ENCODE assay signal across 1 cellular context in the genomic region with DNA sequence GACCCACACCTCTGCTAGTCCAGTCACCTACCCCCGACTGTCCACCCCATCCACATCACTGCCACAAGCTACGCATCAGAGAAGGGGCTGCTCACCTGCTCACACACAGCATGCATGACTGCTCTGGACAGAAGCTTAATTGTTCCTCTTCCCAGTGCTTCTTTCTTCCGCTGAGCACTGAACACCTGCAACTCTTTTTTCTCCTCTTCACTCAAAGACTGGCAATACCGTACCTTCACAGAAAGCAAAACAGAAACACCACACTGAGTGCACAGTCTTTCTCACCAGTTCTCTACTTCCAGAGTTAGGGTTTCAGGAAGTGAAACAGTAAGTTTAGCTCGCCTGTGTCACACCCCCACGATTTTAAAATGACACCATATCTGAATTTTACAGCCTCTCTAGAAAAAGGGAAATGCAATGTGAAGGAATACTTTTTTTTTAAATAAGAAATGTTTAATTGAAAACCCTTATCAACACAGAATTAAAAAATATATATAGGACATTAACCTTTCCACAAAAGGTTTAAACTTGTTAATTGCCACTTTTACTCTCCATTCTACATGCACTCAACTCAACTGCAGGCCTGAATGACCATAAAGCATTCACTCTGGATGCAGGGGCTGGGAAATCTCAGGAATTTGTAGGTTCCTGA.
TF ChIP-seq lines count a peak whose summit lies in the region.

No MANE protein-coding gene starts in this region.

TF ChIP-seq in GM12878, 131 proteins besides CTCF, POLR2A, EP300 and RAD21 (continued from another document and continues in another):
- TF ChIP-seq NKRF (conservative IDR thresholded peaks at IDR 0.05) (no peak), BRCA1 (IDR thresholded peaks at IDR 0.05; ENCODE audit: low read depth, low read length) (no peak), TCF7 (IDR thresholded peaks at IDR 0.05; ENCODE audit: borderline replicate concordance) (no peak), E4F1 (IDR thresholded peaks at IDR 0.05; ENCODE audit: borderline replicate concordance, partially characterized antibody) (no peak), SMAD5 (IDR thresholded peaks at IDR 0.05; ENCODE audit: low read depth) (no peak), WRNIP1 (IDR thresholded peaks at IDR 0.05; ENCODE audit: borderline replicate concordance, low read depth, low read length) (no peak), JUND (IDR thresholded peaks at IDR 0.05; ENCODE audit: low read depth, low read length) (no peak), CHD4 (IDR thresholded peaks at IDR 0.05) (no peak), MXI1 (IDR thresholded peaks at IDR 0.05; ENCODE audit: low read depth, low read length) (peak; percentile 66), ZNF217 (IDR thresholded peaks at IDR 0.05) (0 out of 2 replicates have a peak, but pooled peaks have one; percentile 19), PRDM15 (CRISPR knock-in tag; IDR thresholded peaks at IDR 0.05) (no peak), BCLAF1 (IDR thresholded peaks at IDR 0.05) (no peak), RFX5 (IDR thresholded peaks at IDR 0.05; ENCODE audit: low read depth, low read length) (no peak), ESRRA (IDR thresholded peaks at IDR 0.05; ENCODE audit: low read length) (no peak), ZBED1 (IDR thresholded peaks at IDR 0.05; ENCODE audit: borderline replicate concordance) (0 out of 2 replicates have a peak, but pooled peaks have one; percentile 62), PML (IDR thresholded peaks at IDR 0.05; ENCODE audit: low read length) (0 out of 2 replicates have a peak, but pooled peaks have one; percentile 39), HDGF (IDR thresholded peaks at IDR 0.05) (peak; percentile 82; the same call in 1 of the 2 replicates), NFYA (IDR thresholded peaks at IDR 0.05; ENCODE audit: borderline replicate concordance, low read depth, low read length) (no peak), SUPT20H (IDR thresholded peaks at IDR 0.05; ENCODE audit: borderline replicate concordance, control insufficient read depth, low read depth, low read length) (no peak), POU2F2 (IDR thresholded peaks at IDR 0.05; ENCODE audit: borderline replicate concordance, low read depth, low read length) (0 out of 3 replicates have a peak, but pooled peaks have one; percentile 16), BMI1 (IDR thresholded peaks at IDR 0.05; ENCODE audit: borderline replicate concordance) (no peak)
- TF ChIP-seq, protein P1, sequence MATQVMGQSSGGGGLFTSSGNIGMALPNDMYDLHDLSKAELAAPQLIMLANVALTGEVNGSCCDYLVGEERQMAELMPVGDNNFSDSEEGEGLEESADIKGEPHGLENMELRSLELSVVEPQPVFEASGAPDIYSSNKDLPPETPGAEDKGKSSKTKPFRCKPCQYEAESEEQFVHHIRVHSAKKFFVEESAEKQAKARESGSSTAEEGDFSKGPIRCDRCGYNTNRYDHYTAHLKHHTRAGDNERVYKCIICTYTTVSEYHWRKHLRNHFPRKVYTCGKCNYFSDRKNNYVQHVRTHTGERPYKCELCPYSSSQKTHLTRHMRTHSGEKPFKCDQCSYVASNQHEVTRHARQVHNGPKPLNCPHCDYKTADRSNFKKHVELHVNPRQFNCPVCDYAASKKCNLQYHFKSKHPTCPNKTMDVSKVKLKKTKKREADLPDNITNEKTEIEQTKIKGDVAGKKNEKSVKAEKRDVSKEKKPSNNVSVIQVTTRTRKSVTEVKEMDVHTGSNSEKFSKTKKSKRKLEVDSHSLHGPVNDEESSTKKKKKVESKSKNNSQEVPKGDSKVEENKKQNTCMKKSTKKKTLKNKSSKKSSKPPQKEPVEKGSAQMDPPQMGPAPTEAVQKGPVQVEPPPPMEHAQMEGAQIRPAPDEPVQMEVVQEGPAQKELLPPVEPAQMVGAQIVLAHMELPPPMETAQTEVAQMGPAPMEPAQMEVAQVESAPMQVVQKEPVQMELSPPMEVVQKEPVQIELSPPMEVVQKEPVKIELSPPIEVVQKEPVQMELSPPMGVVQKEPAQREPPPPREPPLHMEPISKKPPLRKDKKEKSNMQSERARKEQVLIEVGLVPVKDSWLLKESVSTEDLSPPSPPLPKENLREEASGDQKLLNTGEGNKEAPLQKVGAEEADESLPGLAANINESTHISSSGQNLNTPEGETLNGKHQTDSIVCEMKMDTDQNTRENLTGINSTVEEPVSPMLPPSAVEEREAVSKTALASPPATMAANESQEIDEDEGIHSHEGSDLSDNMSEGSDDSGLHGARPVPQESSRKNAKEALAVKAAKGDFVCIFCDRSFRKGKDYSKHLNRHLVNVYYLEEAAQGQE (IDR thresholded peaks at IDR 0.05; ENCODE audit: low read depth, low read length): no peak
- TF ChIP-seq, protein P2, sequence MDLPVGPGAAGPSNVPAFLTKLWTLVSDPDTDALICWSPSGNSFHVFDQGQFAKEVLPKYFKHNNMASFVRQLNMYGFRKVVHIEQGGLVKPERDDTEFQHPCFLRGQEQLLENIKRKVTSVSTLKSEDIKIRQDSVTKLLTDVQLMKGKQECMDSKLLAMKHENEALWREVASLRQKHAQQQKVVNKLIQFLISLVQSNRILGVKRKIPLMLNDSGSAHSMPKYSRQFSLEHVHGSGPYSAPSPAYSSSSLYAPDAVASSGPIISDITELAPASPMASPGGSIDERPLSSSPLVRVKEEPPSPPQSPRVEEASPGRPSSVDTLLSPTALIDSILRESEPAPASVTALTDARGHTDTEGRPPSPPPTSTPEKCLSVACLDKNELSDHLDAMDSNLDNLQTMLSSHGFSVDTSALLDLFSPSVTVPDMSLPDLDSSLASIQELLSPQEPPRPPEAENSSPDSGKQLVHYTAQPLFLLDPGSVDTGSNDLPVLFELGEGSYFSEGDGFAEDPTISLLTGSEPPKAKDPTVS (IDR thresholded peaks at IDR 0.05; ENCODE audit: low read depth, low read length): no peak
- TF ChIP-seq, protein P3, sequence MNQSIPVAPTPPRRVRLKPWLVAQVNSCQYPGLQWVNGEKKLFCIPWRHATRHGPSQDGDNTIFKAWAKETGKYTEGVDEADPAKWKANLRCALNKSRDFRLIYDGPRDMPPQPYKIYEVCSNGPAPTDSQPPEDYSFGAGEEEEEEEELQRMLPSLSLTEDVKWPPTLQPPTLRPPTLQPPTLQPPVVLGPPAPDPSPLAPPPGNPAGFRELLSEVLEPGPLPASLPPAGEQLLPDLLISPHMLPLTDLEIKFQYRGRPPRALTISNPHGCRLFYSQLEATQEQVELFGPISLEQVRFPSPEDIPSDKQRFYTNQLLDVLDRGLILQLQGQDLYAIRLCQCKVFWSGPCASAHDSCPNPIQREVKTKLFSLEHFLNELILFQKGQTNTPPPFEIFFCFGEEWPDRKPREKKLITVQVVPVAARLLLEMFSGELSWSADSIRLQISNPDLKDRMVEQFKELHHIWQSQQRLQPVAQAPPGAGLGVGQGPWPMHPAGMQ (IDR thresholded peaks at IDR 0.05; ENCODE audit: borderline replicate concordance): no peak
- TF ChIP-seq, protein P4, sequence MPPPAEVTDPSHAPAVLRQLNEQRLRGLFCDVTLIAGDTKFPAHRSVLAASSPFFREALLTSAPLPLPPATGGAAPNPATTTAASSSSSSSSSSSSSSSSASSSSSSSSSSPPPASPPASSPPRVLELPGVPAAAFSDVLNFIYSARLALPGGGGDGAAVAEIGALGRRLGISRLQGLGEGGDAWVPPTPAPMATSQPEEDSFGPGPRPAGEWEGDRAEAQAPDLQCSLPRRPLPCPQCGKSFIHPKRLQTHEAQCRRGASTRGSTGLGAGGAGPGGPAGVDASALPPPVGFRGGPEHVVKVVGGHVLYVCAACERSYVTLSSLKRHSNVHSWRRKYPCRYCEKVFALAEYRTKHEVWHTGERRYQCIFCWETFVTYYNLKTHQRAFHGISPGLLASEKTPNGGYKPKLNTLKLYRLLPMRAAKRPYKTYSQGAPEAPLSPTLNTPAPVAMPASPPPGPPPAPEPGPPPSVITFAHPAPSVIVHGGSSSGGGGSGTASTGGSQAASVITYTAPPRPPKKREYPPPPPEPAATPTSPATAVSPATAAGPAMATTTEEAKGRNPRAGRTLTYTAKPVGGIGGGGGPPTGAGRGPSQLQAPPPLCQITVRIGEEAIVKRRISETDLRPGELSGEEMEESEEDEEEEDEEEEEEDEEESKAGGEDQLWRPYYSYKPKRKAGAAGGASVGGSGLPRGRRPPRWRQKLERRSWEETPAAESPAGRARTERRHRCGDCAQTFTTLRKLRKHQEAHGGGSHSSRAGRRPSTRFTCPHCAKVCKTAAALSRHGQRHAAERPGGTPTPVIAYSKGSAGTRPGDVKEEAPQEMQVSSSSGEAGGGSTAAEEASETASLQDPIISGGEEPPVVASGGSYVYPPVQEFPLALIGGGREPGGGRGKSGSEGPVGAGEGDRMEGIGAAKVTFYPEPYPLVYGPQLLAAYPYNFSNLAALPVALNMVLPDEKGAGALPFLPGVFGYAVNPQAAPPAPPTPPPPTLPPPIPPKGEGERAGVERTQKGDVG (CRISPR knock-in tag; IDR thresholded peaks at IDR 0.05): no peak
- TF ChIP-seq, protein P5, sequence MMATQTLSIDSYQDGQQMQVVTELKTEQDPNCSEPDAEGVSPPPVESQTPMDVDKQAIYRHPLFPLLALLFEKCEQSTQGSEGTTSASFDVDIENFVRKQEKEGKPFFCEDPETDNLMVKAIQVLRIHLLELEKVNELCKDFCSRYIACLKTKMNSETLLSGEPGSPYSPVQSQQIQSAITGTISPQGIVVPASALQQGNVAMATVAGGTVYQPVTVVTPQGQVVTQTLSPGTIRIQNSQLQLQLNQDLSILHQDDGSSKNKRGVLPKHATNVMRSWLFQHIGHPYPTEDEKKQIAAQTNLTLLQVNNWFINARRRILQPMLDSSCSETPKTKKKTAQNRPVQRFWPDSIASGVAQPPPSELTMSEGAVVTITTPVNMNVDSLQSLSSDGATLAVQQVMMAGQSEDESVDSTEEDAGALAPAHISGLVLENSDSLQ (IDR thresholded peaks at IDR 0.05): peak; percentile 42; the same call in 1 of the 2 replicates
